8 cellular contexts compared by ENCODE assay signal in the genomic region with DNA sequence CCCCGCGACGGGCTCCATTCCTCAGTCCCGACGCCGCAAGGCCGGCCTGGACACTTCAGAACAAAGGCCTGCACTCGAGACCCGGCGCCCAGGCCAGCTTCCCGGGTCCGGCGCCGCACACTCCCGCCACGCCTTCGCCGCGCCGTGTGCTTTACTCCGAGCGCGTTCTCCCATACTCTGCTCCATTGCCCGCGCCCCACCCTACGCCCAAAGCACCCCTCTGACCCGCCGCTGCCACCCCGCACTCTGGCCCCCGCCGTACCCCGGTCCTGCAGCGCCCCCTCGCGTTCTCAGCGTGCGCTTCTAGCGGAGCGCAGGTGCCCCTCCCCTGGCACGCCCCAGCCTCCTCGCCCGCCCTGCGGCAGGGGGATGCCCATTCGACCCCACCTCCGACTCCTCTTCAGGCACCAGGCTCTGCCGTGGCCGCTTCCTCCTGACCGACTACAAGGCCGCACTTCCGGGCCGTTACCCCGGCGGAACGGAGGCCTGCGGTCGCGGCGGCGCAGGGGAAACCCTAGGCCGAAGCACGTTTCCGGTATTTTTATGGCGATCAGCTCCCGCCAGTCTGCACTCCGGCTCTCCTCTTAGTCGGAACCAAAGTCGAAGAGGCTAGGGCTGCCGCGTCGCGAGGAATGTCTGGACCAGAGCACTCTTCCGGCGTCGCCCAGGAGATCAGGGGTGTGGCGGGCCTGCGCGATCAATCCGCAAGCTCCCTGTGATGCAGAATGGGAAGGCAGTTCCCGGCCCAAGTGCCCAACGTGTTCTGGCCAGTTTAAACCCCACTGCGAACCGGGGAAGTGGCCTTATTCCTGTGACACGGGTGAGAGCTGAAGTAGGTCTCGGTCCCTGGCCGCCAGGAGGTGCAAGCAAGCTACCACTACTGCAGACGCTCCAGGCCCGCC. TPM values are rescaled to one million over a fixed set of nuclear protein-coding genes. Genes with fewer than 3 reads are reported as not detected.
DNase-seq lines count a peak whose midpoint lies in the region; ATAC-seq and TF ChIP-seq lines count a peak whose summit lies in the region.

A gene (minus strand): TSS at position 456 of the 902 bp plus-strand sequence. CDS start 2,137 bp downstream, outside the sequence.

- DNase-seq in NCI-H1417 treated with DMSO at 0.1 percent for 48 hours (lab: John Stamatoyannopoulos, UW) (peak; percentile 75), SW480 (ENCODE audit: low spot score) (peak; percentile 99), adipocyte (ENCODE audit: low read depth) (peak; percentile 96), cardiac septum (ENCODE audit: low spot score) (peak; percentile 94), pons (ENCODE audit: low spot score) (peak; percentile 93), upper lobe of left lung (peak; percentile 93 to 96)

- H3K27ac ChIP-seq in upper lobe of left lung, result peak within 1 kb of the TSS; percentile 93 to 99 (median 96)

- H3K4me3 ChIP-seq in GM12875 (ENCODE audit: low read depth, low read length) (peak within 1 kb of the TSS; percentile 78), adipocyte (ENCODE audit: low read length) (peak within 1 kb of the TSS; percentile 91), upper lobe of left lung (peak within 1 kb of the TSS; percentile 86 to 99 (median 88))

- no peaks in the 10 kb centered on the region for H3K9me3 ChIP-seq in adipocyte (ENCODE audit: control insufficient read depth, low read length)
- H3K9me3 ChIP-seq in upper lobe of left lung, result no peaks in the 10 kb centered on the region

- H3K27me3 ChIP-seq in adipocyte (replicated peaks; ENCODE audit: control insufficient read depth, insufficient read depth, low read length), result no peaks in the 10 kb centered on the region
- no peaks in the 10 kb centered on the region for H3K27me3 ChIP-seq in upper lobe of left lung

- WGBS in upper lobe of left lung, 2 donors, result 1% methylated on average over 17 to 56 of the region's 87 CpGs

- ATAC-seq in HG02798 (IDR thresholded peaks at IDR 0.05; ENCODE audit: poor library complexity, unreplicated experiment) (peak; percentile 85), upper lobe of left lung (ENCODE audit: low FRiP score in 2 of 2) (peak; percentile 94 to 95)

- H3K4me1 ChIP-seq in adipocyte (ENCODE audit: control insufficient read depth, insufficient read depth, low read length), result peaks cover 32% of the 10 kb centered on the region
- peaks cover 29 to 52% (median 36%) of the 10 kb centered on the region in 4 donors for H3K4me1 ChIP-seq in upper lobe of left lung

- intact Hi-C loops in cardiac septum (cut with DNase I), result loop anchor here (1.0 to 2.0 kb wide), 2 partner anchors 13 to 35 kb away; a partner anchor contains a TSS

- TF ChIP-seq EP300 in upper lobe of left lung (IDR thresholded peaks at IDR 0.05), result peak in 1 of 4 donors; percentile 53

- peaks cover 9% of the 10 kb centered on the region for H3K36me3 ChIP-seq in adipocyte (ENCODE audit: control insufficient read depth, insufficient read depth, low read length, severe bottlenecking)
- H3K36me3 ChIP-seq in upper lobe of left lung, result peaks cover 7 to 26% (median 16%) of the 10 kb centered on the region in 4 donors

- TF ChIP-seq CTCF in GM12875 (IDR thresholded peaks at IDR 0.05; ENCODE audit: borderline replicate concordance, insufficient read depth, low read depth, low read length) (peak; percentile 93), upper lobe of left lung (IDR thresholded peaks at IDR 0.05) (peak; percentile 51 to 96 (median 93))

- peak within 1 kb of the TSS; percentile 99 for H3K9ac ChIP-seq in adipocyte (ENCODE audit: low read length)

- peak; percentile 6 to 74 (median 52) for TF ChIP-seq POLR2A in upper lobe of left lung (IDR thresholded peaks at IDR 0.05)

RNA-seq across cellular contexts. Expression of the gene that starts here (rescaled TPM):
- 13.8 TPM for total RNA-seq in cardiac septum
- total RNA-seq in upper lobe of left lung, result 10 to 100 TPM; 11.9 to 19.7 (median 15.0) TPM

Comparison
In these comparisons a context has a peak if more than half of its experiments do, and no peak if none do; other contexts are left out.
1. Peak in every context shown above with its lines: DNase-seq, ATAC-seq, H3K4me3 ChIP-seq and H3K27ac ChIP-seq.